8 cellular contexts compared by ENCODE assay signal in genomic region chr9:6955251-6955921, GRCh38.
DNase-seq lines count a peak whose midpoint lies in the region; ATAC-seq and TF ChIP-seq lines count a peak whose summit lies in the region.

No MANE protein-coding gene starts in this region.

- H3F3A ChIP-seq in smooth muscle cell (ENCODE audit: low read depth): no peaks in the 10 kb centered on the region

- H3K9ac ChIP-seq in endodermal cell (ENCODE audit: extremely low read depth, low read length, poor library complexity, severe bottlenecking) (no peak overlapping the region), smooth muscle cell (ENCODE audit: low read depth) (no peak overlapping the region)

- H2AFZ ChIP-seq in smooth muscle cell (ENCODE audit: low read depth): no peak overlapping the region

- intact Hi-C loops in mucosa of descending colon (cut with DNase I, micrococcal nuclease): no loop called here

- H3K4me2 ChIP-seq in smooth muscle cell: peak overlapping the region; percentile 6

- peak overlapping the region; percentile 59 for H3K27ac Mint-ChIP-seq in endodermal cell

- 58 to 83% methylated on average over 6 to 7 of the region's 7 CpGs for WGBS in endodermal cell (ENCODE audit: insufficient coverage in 1 of 2, insufficient read length in 1 of 2), 2 experiments
- WGBS in smooth muscle cell (ENCODE audit: low lambda C conversion rate): 62% methylated on average over 7 of the region's 7 CpGs

- H3K27ac ChIP-seq in endodermal cell (ENCODE audit: low read depth, low read length) (peak overlapping the region; percentile 72), smooth muscle cell (ENCODE audit: low read depth) (no peak overlapping the region)

- peaks cover under 1% of the 10 kb centered on the region for H3K9me3 Mint-ChIP-seq in endodermal cell

- H3K4me3 ChIP-seq in endodermal cell (ENCODE audit: low read length) (no peak overlapping the region), smooth muscle cell (no peak overlapping the region), mucosa of descending colon (no peak overlapping the region)

- no peaks in the 10 kb centered on the region for H3K4me1 ChIP-seq in endodermal cell (ENCODE audit: control insufficient read depth, insufficient read depth, low read length)
- peaks cover 17% of the 10 kb centered on the region for H3K4me1 ChIP-seq in smooth muscle cell (ENCODE audit: low read depth)
- H3K4me1 ChIP-seq in mucosa of descending colon (ENCODE audit: low read depth): peaks cover 9% of the 10 kb centered on the region

- peaks cover 12% of the 10 kb centered on the region for H3K4me1 Mint-ChIP-seq in endodermal cell

- peaks cover 81% of the 10 kb centered on the region for H4K20me1 ChIP-seq in smooth muscle cell (ENCODE audit: low read depth)

- H3K36me3 ChIP-seq in endodermal cell (ENCODE audit: control insufficient read depth, insufficient read depth, low read length) (peaks cover under 1% of the 10 kb centered on the region), smooth muscle cell (ENCODE audit: low read depth) (no peaks in the 10 kb centered on the region), mucosa of descending colon (ENCODE audit: low read depth) (no peaks in the 10 kb centered on the region)

- H3K4me3 Mint-ChIP-seq in endodermal cell: no peak overlapping the region

- H3K79me2 ChIP-seq in smooth muscle cell (ENCODE audit: low read depth): no peaks in the 10 kb centered on the region

- DNase-seq in Ammon's horn (ENCODE audit: low spot score) (peak; percentile 82), NCI-H1092 (lab: John Stamatoyannopoulos, UW) (peak; percentile 43), endodermal cell (no peak), smooth muscle cell (lab: John Stamatoyannopoulos, UW; ENCODE audit: unreplicated experiment) (no peak), mucosa of descending colon (no peak)
- no peak for DNase-seq in activated CD4-positive, alpha-beta T cell treated with anti-CD3 and anti-CD28 coated beads, Interleukin-2, amount 50 U/mL, for 4 hours

- no peaks in the 10 kb centered on the region for H3K27me3 Mint-ChIP-seq in endodermal cell (ENCODE audit: insufficient read depth)

- no peaks in the 10 kb centered on the region for H3K27me3 ChIP-seq in endodermal cell (ENCODE audit: control insufficient read depth, insufficient read depth, low read length, poor library complexity, severe bottlenecking)
- no peaks in the 10 kb centered on the region for H3K27me3 ChIP-seq in smooth muscle cell (ENCODE audit: low read depth)

- H3K9me3 ChIP-seq in endodermal cell (ENCODE audit: control insufficient read depth, low read length) (peaks cover 3% of the 10 kb centered on the region), smooth muscle cell (replicated peaks; ENCODE audit: low read depth) (no peaks in the 10 kb centered on the region), mucosa of descending colon (no peaks in the 10 kb centered on the region)

- TF ChIP-seq CTCF in endodermal cell (conservative IDR thresholded peaks at IDR 0.05): no peak
- TF ChIP-seq CTCF in smooth muscle cell (IDR thresholded peaks at IDR 0.05; ENCODE audit: borderline replicate concordance, insufficient read depth, poor library complexity, severe bottlenecking): no peak
- TF ChIP-seq CTCF in mucosa of descending colon (IDR thresholded peaks at IDR 0.05): no peak

- H3K36me3 Mint-ChIP-seq in endodermal cell (ENCODE audit: low read depth): peaks cover 4% of the 10 kb centered on the region

- ATAC-seq in GM19324 (IDR thresholded peaks at IDR 0.05; ENCODE audit: low FRiP score, unreplicated experiment): peak; percentile 57
- no peak for ATAC-seq in GM21367 (IDR thresholded peaks at IDR 0.05; ENCODE audit: unreplicated experiment)
- ATAC-seq in mucosa of descending colon: no peak

Comparison
In these comparisons a context has a peak if more than half of its experiments do, and no peak if none do; other contexts are left out.
1. DNase-seq: peak in Ammon's horn (single experiment) and NCI-H1092 (single experiment); none in endodermal cell (single experiment), smooth muscle cell (single experiment), mucosa of descending colon (0 of 3) and activated CD4-positive, alpha-beta T cell treated with anti-CD3 and anti-CD28 coated beads, Interleukin-2, amount 50 U/mL, for 4 hours (0 of 2).